ENCODE assay signal across 21 cellular contexts in genomic region chr5:172441262-172441751, GRCh38. TPM values are rescaled to one million over a fixed set of nuclear protein-coding genes. Genes with fewer than 3 reads are reported as not detected.
A peak's percentile ranks its signal among the peaks of the same experiment; 100 is the strongest.
DNase-seq lines count a peak whose midpoint lies in the region; ATAC-seq and TF ChIP-seq lines count a peak whose summit lies in the region.
"Had no signal": no experiment of that assay in that cellular context is flagged by ENCODE, and none has a peak within 500 bp of the region (broad histone marks: within the 10 kb centered on the region; RNA-seq: fewer than 3 reads in every experiment).

No MANE protein-coding gene starts in this region.

- BruUV-seq in MCF 10A (replicated peaks; lab: Mats Ljungman, UMichigan) = no TSS peak

- intact Hi-C loops in breast epithelium (cut with DNase I; ENCODE audit: low total_unique reads) = no loop called here
- intact Hi-C loops in MCF 10A (cut with micrococcal nuclease) = no loop called here
- intact Hi-C loops in left cardiac atrium (cut with DNase I) = no loop called here
- intact Hi-C loops in psoas muscle (cut with DNase I) = no loop called here

- no peaks in the 10 kb centered on the region for H3K9me3 Mint-ChIP-seq in MCF 10A (ENCODE audit: unreplicated experiment)
- H3K9me3 Mint-ChIP-seq: central memory CD8-positive, alpha-beta T cell; naive thymus-derived CD8-positive, alpha-beta T cell had no signal

- H3K27ac ChIP-seq in breast epithelium (peak overlapping the region; percentile 75 to 83), psoas muscle (no peak overlapping the region)
- H3K27ac ChIP-seq: 22Rv1, RWPE1 had no signal

- H3K27me3 ChIP-seq in breast epithelium (no peaks in the 10 kb centered on the region), psoas muscle (ENCODE audit: insufficient read depth in 3 of 3, low read length in 2 of 3) (peaks cover 0 to 1% (median 0%) of the 10 kb centered on the region in 3 donors)

- DNase-seq in breast epithelium (ENCODE audit: low spot score in 2 of 2) (no peak), MCF 10A (ENCODE audit: unreplicated experiment) (no peak), left cardiac atrium (peak; percentile 83), psoas muscle (peak; percentile 74 to 77), SW480 (ENCODE audit: low spot score) (no peak), GM13977 (ENCODE audit: low spot score) (no peak)
- DNase-seq: activated CD4-positive, CD25-positive, alpha-beta regulatory T cell treated with anti-CD3 and anti-CD28 coated beads, Interleukin-2, amount 50 U/mL, for 72 hours; activated naive CD4-positive, alpha-beta T cell treated with Interleukin-2 at 50 U/mL for 16 hours; activated T-cell treated with anti-CD3 and anti-CD28 coated beads, Interleukin-2, amount 50 U/mL, for 48 hours; kidney; mesendoderm; naive thymus-derived CD8-positive, alpha-beta T cell; NCI-H1694; NCI-H774; T1000 had no signal

- no peak overlapping the region for H3K27ac Mint-ChIP-seq in MCF 10A (ENCODE audit: low read depth, unreplicated experiment)
- H3K27ac Mint-ChIP-seq: naive thymus-derived CD8-positive, alpha-beta T cell had no signal

- H3K27me3 Mint-ChIP-seq in MCF 10A (ENCODE audit: insufficient read depth, unreplicated experiment) = no peaks in the 10 kb centered on the region

- in situ Hi-C loops in GM13977 (cut with MboI; ENCODE audit: low pct_unique_long_range_greater_than_20kb, low sequenced_read_pairs, unreplicated experiment) = no loop called here

- CTCF ChIA-PET in MCF 10A (lab: Yijun Ruan, JAX) = interaction anchor here (0.6 to 16.1 kb wide), 3 partner anchors 10 to 94 kb away, joined by 3 to 147 read pairs (median 3); no protein-coding TSS in a partner anchor

- no peaks in the 10 kb centered on the region for H3K36me3 ChIP-seq in breast epithelium
- no peaks in the 10 kb centered on the region for H3K36me3 ChIP-seq in psoas muscle (ENCODE audit: insufficient read depth in 1 of 2, low read depth in 1 of 2)

- H3K4me1 Mint-ChIP-seq in MCF 10A (ENCODE audit: insufficient read depth, unreplicated experiment) = peaks cover 43% of the 10 kb centered on the region

- POLR2A ChIA-PET in MCF 10A (lab: Yijun Ruan, JAX) = interaction anchor here (0.6 to 5.0 kb wide), 3 partner anchors 12 to 27 kb away, joined by 3 to 52 read pairs (median 5); partner anchors contain the start of gene SH3PXD2B

- ATAC-seq in left cardiac atrium (no peak), psoas muscle (no peak), HG03097 (IDR thresholded peaks at IDR 0.05; ENCODE audit: low FRiP score, unreplicated experiment) (no peak), GM18909 (IDR thresholded peaks at IDR 0.05; ENCODE audit: poor library complexity, unreplicated experiment) (no peak)
- ATAC-seq: naive thymus-derived CD8-positive, alpha-beta T cell; sciatic nerve had no signal

- H3K9me3 ChIP-seq in breast epithelium (no peaks in the 10 kb centered on the region), psoas muscle (no peaks in the 10 kb centered on the region)

- WGBS in psoas muscle, 3 donors = 90 to 95% (median 92%) methylated on average over 14 of the region's 14 CpGs

- TF ChIP-seq CTCF in breast epithelium (IDR thresholded peaks at IDR 0.05) (no peak), MCF 10A (IDR thresholded peaks at IDR 0.05; ENCODE audit: unreplicated experiment) (no peak), psoas muscle (IDR thresholded peaks at IDR 0.05) (no peak), GM13977 (IDR thresholded peaks at IDR 0.05; ENCODE audit: extremely low read depth, insufficient read depth, missing control alignments) (no peak)

- no peak overlapping the region for H3K4me3 Mint-ChIP-seq in MCF 10A (ENCODE audit: unreplicated experiment)
- H3K4me3 Mint-ChIP-seq: central memory CD8-positive, alpha-beta T cell; naive thymus-derived CD8-positive, alpha-beta T cell had no signal

- no peak overlapping the region for H3K4me3 ChIP-seq in breast epithelium
- H3K4me3 ChIP-seq in psoas muscle = no peak overlapping the region

- TF ChIP-seq POLR2A in breast epithelium (IDR thresholded peaks at IDR 0.05) = no peak

- H3K36me3 Mint-ChIP-seq in MCF 10A (ENCODE audit: insufficient read depth, unreplicated experiment) = peaks cover 7% of the 10 kb centered on the region
- H3K36me3 Mint-ChIP-seq: naive thymus-derived CD8-positive, alpha-beta T cell had no signal

- H3K4me1 ChIP-seq in breast epithelium (peaks cover 16 to 31% of the 10 kb centered on the region in 2 donors), psoas muscle (peaks cover 16% of the 10 kb centered on the region)

RNA-seq across cellular contexts. Expression of gene SH3PXD2B, which starts 13.0 kb away (rescaled TPM):
- 100 to 1,000 TPM in 1 of 3 donors, 10 to 100 TPM in 2; 35.3 to 118 (median 43.9) TPM for total RNA-seq in breast epithelium
- 34.1 and 42.3 TPM in 2 replicates for total RNA-seq in MCF 10A (2022)
- 10 to 100 TPM in 1 of 2 donors, 1 to 10 TPM in 1; 10.0 to 15.3 TPM for total RNA-seq in left cardiac atrium
- 1 to 10 TPM; 2.5 to 5.3 (median 3.0) TPM for total RNA-seq in psoas muscle
- polyA plus RNA-seq in psoas muscle = 1 to 10 TPM in 1 of 3 donors, under 1 TPM in 2; 0.58 to 2.5 (median 0.77) TPM

Comparison
In these comparisons a context has a peak if more than half of its experiments do, and no peak if none do; other contexts are left out.
1. DNase-seq: peak in left cardiac atrium (single experiment) and psoas muscle (2 of 2); none in breast epithelium (0 of 2), MCF 10A (single experiment), SW480 (single experiment) and GM13977 (single experiment).